ENCODE assay signal across 27 cellular contexts in genomic region chr11:100670140-100670539, GRCh38. TPM values are rescaled to one million over a fixed set of nuclear protein-coding genes. Genes with fewer than 3 reads are reported as not detected.
"Had no signal": no experiment of that assay in that cellular context is flagged by ENCODE, and none has a peak within 500 bp of the region (broad histone marks: within the 10 kb centered on the region; RNA-seq: fewer than 3 reads in every experiment).

No MANE protein-coding gene starts in this region.

- H3K4me3 ChIP-seq: breast epithelium, esophagus muscularis mucosa, heart right ventricle, left ventricle myocardium inferior, pancreas, prostate gland, sigmoid colon, smooth muscle cell, stomach, tibial artery had no signal

- H3K27me3 ChIP-seq: breast epithelium, esophagus muscularis mucosa, heart right ventricle, pancreas, sigmoid colon, stomach, tibial artery had no signal

- H3K36me3 ChIP-seq: breast epithelium, esophagus muscularis mucosa, heart right ventricle, left ventricle myocardium inferior, pancreas, prostate gland, sigmoid colon, stomach, tibial artery had no signal

- H3K9me3 Mint-ChIP-seq: neural crest cell; stimulated activated naive B cell treated with anti-CD40 and anti-IgM and Interleukin-4, amounts not matched to agents 10 μg/mL and 1 μg/mL and 100 μg/mL, for 72 hours had no signal

- H3K27ac ChIP-seq: breast epithelium, esophagus muscularis mucosa, heart right ventricle, left ventricle myocardium inferior, pancreas, prostate gland, sigmoid colon, stomach, tibial artery had no signal

- H3K4me2 ChIP-seq: smooth muscle cell had no signal

- H3K36me3 Mint-ChIP-seq: activated naive CD4-positive, alpha-beta T cell treated with anti-CD3 and anti-CD28 coated beads, Interleukin-2, amount 50 U/mL, for 72 hours; naive thymus-derived CD8-positive, alpha-beta T cell; stimulated activated naive B cell treated with anti-CD40 and anti-IgM and Interleukin-4, amounts not matched to agents 10 μg/mL and 1 μg/mL and 100 μg/mL, for 72 hours; T-cell had no signal

- FAIRE-seq: pancreas had no signal

- H3K4me1 Mint-ChIP-seq: activated CD4-positive, alpha-beta T cell treated with anti-CD3 and anti-CD28 coated beads for 36 hours; naive thymus-derived CD8-positive, alpha-beta T cell; neural crest cell; stimulated activated naive B cell treated with anti-CD40 and anti-IgM and Interleukin-4, amounts not matched to agents 10 μg/mL and 1 μg/mL and 100 μg/mL, for 72 hours; T-cell had no signal

- H3K27me3 Mint-ChIP-seq: activated CD4-positive, alpha-beta T cell treated with anti-CD3 and anti-CD28 coated beads for 36 hours; T-cell had no signal

- DNase-seq: activated CD4-positive, alpha-beta T cell treated with anti-CD3 and anti-CD28 coated beads for 36 hours; activated CD4-positive, CD25-positive, alpha-beta regulatory T cell; activated naive CD4-positive, alpha-beta T cell; activated T-cell treated with anti-CD3 and anti-CD28 coated beads for 4 hours; activated T-cell treated with anti-CD3 and anti-CD28 coated beads, Interleukin-2, amount 50 U/mL, for 72 hours; central memory CD4-positive, alpha-beta T cell; foreskin melanocyte; heart right ventricle; islet precursor cell; left ventricle myocardium inferior; midbrain; naive thymus-derived CD8-positive, alpha-beta T cell; nucleus accumbens; pancreas; sigmoid colon; stimulated activated CD4-positive, alpha-beta T cell treated with anti-CD3 and anti-CD28 coated beads, Interleukin-15, amount 100 ng/mL, for 24 hours; stimulated activated CD4-positive, alpha-beta T cell treated with anti-CD3 and anti-CD28 coated beads, Interleukin-2, amount 100 ng/mL, for 24 hours; stimulated activated naive B cell treated with anti-CD40 and anti-IgM and Interleukin-4, amounts not matched to agents 10 μg/mL and 1 μg/mL and 100 μg/mL, for 72 hours; stomach; T-cell; tibial artery had no signal

- H3K9me3 ChIP-seq: breast epithelium, esophagus muscularis mucosa, heart right ventricle, left ventricle myocardium inferior, pancreas, prostate gland, sigmoid colon, stomach, tibial artery had no signal

- ATAC-seq: activated CD4-positive, alpha-beta T cell treated with anti-CD3 and anti-CD28 coated beads for 36 hours; activated naive CD4-positive, alpha-beta T cell treated with anti-CD3 and anti-CD28 coated beads, Interleukin-2, amount 50 U/mL, for 72 hours; activated T-cell treated with anti-CD3 and anti-CD28 coated beads, Interleukin-2, amount 50 U/mL, for 72 hours; heart right ventricle; naive thymus-derived CD8-positive, alpha-beta T cell; pancreas; stimulated activated naive B cell treated with anti-CD40 and anti-IgM and Interleukin-4, amounts not matched to agents 10 μg/mL and 1 μg/mL and 100 μg/mL, for 72 hours; T-cell had no signal

- H3K27ac Mint-ChIP-seq: activated CD4-positive, alpha-beta T cell treated with anti-CD3 and anti-CD28 coated beads for 36 hours; activated naive CD4-positive, alpha-beta T cell treated with anti-CD3 and anti-CD28 coated beads, Interleukin-2, amount 50 U/mL, for 72 hours; activated T-cell treated with anti-CD3 and anti-CD28 coated beads, Interleukin-2, amount 50 U/mL, for 72 hours; naive thymus-derived CD8-positive, alpha-beta T cell; stimulated activated naive B cell treated with anti-CD40 and anti-IgM and Interleukin-4, amounts not matched to agents 10 μg/mL and 1 μg/mL and 100 μg/mL, for 72 hours; T-cell had no signal

- H3K4me3 Mint-ChIP-seq: activated CD4-positive, alpha-beta T cell treated with anti-CD3 and anti-CD28 coated beads for 36 hours; activated T-cell treated with anti-CD3 and anti-CD28 coated beads, Interleukin-2, amount 50 U/mL, for 72 hours; naive thymus-derived CD8-positive, alpha-beta T cell; neural crest cell; stimulated activated naive B cell treated with anti-CD40 and anti-IgM and Interleukin-4, amounts not matched to agents 10 μg/mL and 1 μg/mL and 100 μg/mL, for 72 hours; T-cell had no signal

- H3K4me1 ChIP-seq: breast epithelium, heart right ventricle, left ventricle myocardium inferior, pancreas, prostate gland, tibial artery had no signal

RNA-seq across cellular contexts. Expression of gene ARHGAP42, which starts 16.9 kb away (rescaled TPM):
- total RNA-seq: activated CD4-positive, alpha-beta T cell treated with anti-CD3 and anti-CD28 coated beads for 36 hours had no signal
